ENCODE assay signal across 8 cellular contexts in genomic region chr2:232696609-232697058, GRCh38. TPM values are rescaled to one million over a fixed set of nuclear protein-coding genes. Genes with fewer than 3 reads are reported as not detected.
A peak's percentile ranks its signal among the peaks of the same experiment; 100 is the strongest.
DNase-seq lines count a peak whose midpoint lies in the region; ATAC-seq and TF ChIP-seq lines count a peak whose summit lies in the region.

No MANE protein-coding gene starts in this region.

- H3K27me3 Mint-ChIP-seq in T-helper 17 cell = no peaks in the 10 kb centered on the region

- H3K4me3 ChIP-seq in GM12865 (ENCODE audit: low read depth, low read length) (peak overlapping the region; percentile 91), fibroblast of villous mesenchyme (ENCODE audit: low read depth, low read length) (peak overlapping the region; percentile 95), skeletal muscle cell (ENCODE audit: low read depth, low read length) (peak overlapping the region; percentile 85)

- peak overlapping the region; percentile 92 for H3K4me3 Mint-ChIP-seq in T-helper 17 cell

- no peak for TF ChIP-seq CTCF in GM12865 (IDR thresholded peaks at IDR 0.05; ENCODE audit: insufficient read depth, low read depth, low read length, missing control alignments)
- no peak for TF ChIP-seq CTCF in fibroblast of villous mesenchyme (IDR thresholded peaks at IDR 0.05; ENCODE audit: insufficient read depth, low read depth, low read length)

- peaks cover 23% of the 10 kb centered on the region for H3K4me1 Mint-ChIP-seq in T-helper 17 cell

- DNase-seq in GM12865 (ENCODE audit: low read depth) (no peak), T-helper 17 cell (no peak), fibroblast of villous mesenchyme (ENCODE audit: low read depth) (no peak), skeletal muscle cell (ENCODE audit: low read depth) (no peak), T-helper 9 cell (no peak), NCI-H187 (lab: John Stamatoyannopoulos, UW) (no peak), NCI-H2107 treated with DMSO at 0.1 percent for 48 hours (lab: John Stamatoyannopoulos, UW; ENCODE audit: unreplicated experiment) (no peak)

- no peak for ATAC-seq in T-helper 17 cell
- no peak for ATAC-seq in HG02870 (IDR thresholded peaks at IDR 0.05; ENCODE audit: unreplicated experiment)

- H3K36me3 Mint-ChIP-seq in T-helper 17 cell (ENCODE audit: low read depth) = no peaks in the 10 kb centered on the region

- H3K27ac Mint-ChIP-seq in T-helper 17 cell = peak overlapping the region; percentile 75

- no peaks in the 10 kb centered on the region for H3K9me3 ChIP-seq in T-helper 17 cell (ENCODE audit: control insufficient read depth, low read length, poor library complexity, severe bottlenecking)

RNA-seq across cellular contexts. Expression of gene GIGYF2, which starts 0.5 kb away (rescaled TPM):
- 10 to 100 TPM; 55.9 to 62.9 TPM for total RNA-seq in T-helper 17 cell
- 46.4 and 63.9 TPM in 2 replicates for total RNA-seq in fibroblast of villous mesenchyme
